ENCODE assay signal across 9 cellular contexts in genomic region chr2:27715318-27716165, GRCh38. TPM values are rescaled to one million over a fixed set of nuclear protein-coding genes. Genes with fewer than 3 reads are reported as not detected.
DNase-seq lines count a peak whose midpoint lies in the region; ATAC-seq and TF ChIP-seq lines count a peak whose summit lies in the region.
"Had no signal": no experiment of that assay in that cellular context is flagged by ENCODE, and none has a peak within 500 bp of the region (broad histone marks: within the 10 kb centered on the region; RNA-seq: fewer than 3 reads in every experiment).

No MANE protein-coding gene starts in this region.

- H3K79me2 ChIP-seq in parathyroid adenoma = no peaks in the 10 kb centered on the region

- H3K9me3 Mint-ChIP-seq in activated naive CD8-positive, alpha-beta T cell (ENCODE audit: low read depth) = no peaks in the 10 kb centered on the region

- H3K27ac ChIP-seq in BLaER1 (peak overlapping the region; percentile 65; the same call in 1 of the 2 replicates), cardiac muscle cell (peak overlapping the region; percentile 95), parathyroid adenoma (no peak overlapping the region)
- H3K27ac ChIP-seq: epithelial cell of prostate had no signal

- peaks cover 11% of the 10 kb centered on the region for H3K27me3 Mint-ChIP-seq in activated naive CD8-positive, alpha-beta T cell

- H3K4me3 Mint-ChIP-seq in activated naive CD8-positive, alpha-beta T cell = peak overlapping the region; percentile 17

- peaks cover 12% of the 10 kb centered on the region; the same call in 1 of the 2 replicates for H3K27me3 ChIP-seq in BLaER1
- H3K27me3 ChIP-seq in MG63 = no peaks in the 10 kb centered on the region
- no peaks in the 10 kb centered on the region for H3K27me3 ChIP-seq in cardiac muscle cell
- H3K27me3 ChIP-seq in parathyroid adenoma (ENCODE audit: control insufficient read depth, insufficient read depth, low read length) = no peaks in the 10 kb centered on the region

- TF ChIP-seq CTCF in cardiac muscle cell (IDR thresholded peaks at IDR 0.05; ENCODE audit: low read depth, low read length) = no peak
- TF ChIP-seq CTCF in parathyroid adenoma (IDR thresholded peaks at IDR 0.05) = no peak

- no peaks in the 10 kb centered on the region for H3K36me3 ChIP-seq in BLaER1
- no peaks in the 10 kb centered on the region for H3K36me3 ChIP-seq in MG63
- H3K36me3 ChIP-seq in cardiac muscle cell = no peaks in the 10 kb centered on the region
- H3K36me3 ChIP-seq in parathyroid adenoma (ENCODE audit: control insufficient read depth, insufficient read depth, low read length) = no peaks in the 10 kb centered on the region

- ATAC-seq in HG03095 (IDR thresholded peaks at IDR 0.05; ENCODE audit: unreplicated experiment) (no peak), HG02884 (IDR thresholded peaks at IDR 0.05; ENCODE audit: unreplicated experiment) (no peak), GM18498 (IDR thresholded peaks at IDR 0.05; ENCODE audit: unreplicated experiment) (no peak)

- peak overlapping the region; percentile 63 for H3K4me3 ChIP-seq in BLaER1
- H3K4me3 ChIP-seq in MG63 = peak overlapping the region; percentile 27; the same call in 1 of the 2 replicates
- peak overlapping the region; percentile 16 for H3K4me3 ChIP-seq in cardiac muscle cell
- H3K4me3 ChIP-seq in parathyroid adenoma (ENCODE audit: low read depth, low read length) = no peak overlapping the region

- peak overlapping the region; percentile 44 for H2AFZ ChIP-seq in parathyroid adenoma

- H3K9me3 ChIP-seq in BLaER1 (no peaks in the 10 kb centered on the region), MG63 (no peaks in the 10 kb centered on the region), cardiac muscle cell (ENCODE audit: low read depth) (no peaks in the 10 kb centered on the region), parathyroid adenoma (ENCODE audit: control insufficient read depth, low read length) (no peaks in the 10 kb centered on the region)

- DNase-seq in MG63 = peak; percentile 63
- DNase-seq in cardiac muscle cell (ENCODE audit: low read depth in 1 of 2, low spot score in 1 of 2) = peak; percentile 67 to 93

- no peaks in the 10 kb centered on the region for H3K36me3 Mint-ChIP-seq in activated naive CD8-positive, alpha-beta T cell

- peaks cover 35% of the 10 kb centered on the region for H3K4me1 Mint-ChIP-seq in activated naive CD8-positive, alpha-beta T cell (ENCODE audit: low read depth)

- H4K20me1 ChIP-seq in BLaER1 = no peaks in the 10 kb centered on the region

- H3K27ac Mint-ChIP-seq in activated naive CD8-positive, alpha-beta T cell = no peak overlapping the region

- H3K4me1 ChIP-seq in BLaER1 (peaks cover 33% of the 10 kb centered on the region), cardiac muscle cell (ENCODE audit: low read depth) (peaks cover 28% of the 10 kb centered on the region), parathyroid adenoma (no peaks in the 10 kb centered on the region)

- peak overlapping the region; percentile 95 for H3K4me2 ChIP-seq in BLaER1
- H3K4me2 ChIP-seq in parathyroid adenoma (ENCODE audit: low read length) = peak overlapping the region; percentile 49

- peak overlapping the region; percentile 61 for H3K9ac ChIP-seq in BLaER1
- no peak overlapping the region for H3K9ac ChIP-seq in parathyroid adenoma

RNA-seq across cellular contexts. Expression of gene SLC4A1AP, which starts 51.9 kb away (rescaled TPM):
- 27.1 and 37.8 TPM in 2 replicates for total RNA-seq in MG63 (2014; rRNA removed; shearing (Covaris generic); ENCODE audit: low replicate concordance)
- total RNA-seq in cardiac muscle cell = 30.2 and 34.8 TPM in 2 replicates
- polyA plus RNA-seq in cardiac muscle cell = 35.9 and 40.3 TPM in 2 replicates

RNA-seq across cellular contexts. Expression of gene SUPT7L, which starts 52.1 kb away (rescaled TPM):
- total RNA-seq in MG63 (2014; rRNA removed; shearing (Covaris generic); ENCODE audit: low replicate concordance) = 11.3 and 14.7 TPM in 2 replicates
- 37.8 and 38.0 TPM in 2 replicates for total RNA-seq in cardiac muscle cell
- 34.3 and 38.3 TPM in 2 replicates for polyA plus RNA-seq in cardiac muscle cell

RNA-seq across cellular contexts. Expression of gene MRPL33, which starts 56.0 kb away (rescaled TPM):
- total RNA-seq in MG63 (2014; rRNA removed; shearing (Covaris generic); ENCODE audit: low replicate concordance) = 166 and 232 TPM in 2 replicates
- total RNA-seq in cardiac muscle cell = 46.6 and 78.6 TPM in 2 replicates
- 240 and 271 TPM in 2 replicates for polyA plus RNA-seq in cardiac muscle cell
